Comparison of ENCODE assay signal across 2 cellular contexts in genomic region chr6:39925931-39926290, GRCh38.
TF ChIP-seq lines count a peak whose summit lies in the region.

No MANE protein-coding gene starts in this region.

TF ChIP-seq in liver, 16 proteins besides CTCF, POLR2A, EP300 and RAD21 (continued from another document):
- no peak for TF ChIP-seq REST (IDR thresholded peaks at IDR 0.05)
- TF ChIP-seq MAX (IDR thresholded peaks at IDR 0.05), result no peak
- no peak for TF ChIP-seq HNF4A (conservative IDR thresholded peaks at IDR 0.05)
- TF ChIP-seq SP1 (IDR thresholded peaks at IDR 0.05), result no peak
- TF ChIP-seq NR2F2 (IDR thresholded peaks at IDR 0.05), result no peak
- TF ChIP-seq ATF3 (IDR thresholded peaks at IDR 0.05), result no peak
- TF ChIP-seq HNF4G (IDR thresholded peaks at IDR 0.05), result no peak
- no peak for TF ChIP-seq FOXA1 (IDR thresholded peaks at IDR 0.05)
- TF ChIP-seq ZBTB33 (IDR thresholded peaks at IDR 0.05), result no peak
- no peak for TF ChIP-seq RXRA (IDR thresholded peaks at IDR 0.05)
- no peak for TF ChIP-seq YY1 (IDR thresholded peaks at IDR 0.05)
- TF ChIP-seq GABPA (IDR thresholded peaks at IDR 0.05 in 1 of 2, conservative IDR thresholded peaks at IDR 0.05 in 1 of 2), result no peak

TF ChIP-seq in HepG2, 621 proteins besides CTCF, POLR2A, EP300 and RAD21 (continued from another document):
- TF ChIP-seq HNF1B (CRISPR knock-in tag; IDR thresholded peaks at IDR 0.05) (no peak), POLR2AphosphoS2 (IDR thresholded peaks at IDR 0.05; ENCODE audit: low read depth, low read length) (no peak), BORCS8-MEF2B (CRISPR knock-in tag; IDR thresholded peaks at IDR 0.05) (no peak), NCOA2 (CRISPR knock-in tag; IDR thresholded peaks at IDR 0.05) (no peak), ZNF253 (CRISPR knock-in tag; IDR thresholded peaks at IDR 0.05; ENCODE audit: borderline replicate concordance) (no peak), ZNF263 (CRISPR knock-in tag; IDR thresholded peaks at IDR 0.05) (no peak)
